Comparison of ENCODE assay signal across 1 cellular context in genomic region chr20:49936153-49937022, GRCh38.
TF ChIP-seq lines count a peak whose summit lies in the region.

TSS of gene RNF114 (plus strand) at chr20:49936397. CDS start at chr20:49936413, 16 bp downstream.

TF ChIP-seq in GM12878, 131 proteins besides CTCF, POLR2A, EP300 and RAD21 (continued from another document and continues in another):
- TF ChIP-seq ZNF687 (IDR thresholded peaks at IDR 0.05): 0 out of 2 replicates have a peak, but pooled peaks have one; percentile 51
- no peak for TF ChIP-seq FOXK2 (IDR thresholded peaks at IDR 0.05)
- no peak for TF ChIP-seq ZZZ3 (IDR thresholded peaks at IDR 0.05; ENCODE audit: control insufficient read depth, insufficient read length, low read depth)
- no peak for TF ChIP-seq RFX5 (IDR thresholded peaks at IDR 0.05; ENCODE audit: low read depth, low read length)
- peak; percentile 47; the same call in 1 of the 2 replicates for TF ChIP-seq ZNF24 (IDR thresholded peaks at IDR 0.05)
- no peak for TF ChIP-seq IRF4 (IDR thresholded peaks at IDR 0.05; ENCODE audit: low read depth, low read length)
- TF ChIP-seq CUX1 (IDR thresholded peaks at IDR 0.05; ENCODE audit: insufficient replicate concordance, low read depth, low read length): no peak
- no peak for TF ChIP-seq NR2C2 (IDR thresholded peaks at IDR 0.05; ENCODE audit: borderline replicate concordance, control insufficient read depth, insufficient read length, low read depth)
- no peak for TF ChIP-seq KDM1A (IDR thresholded peaks at IDR 0.05; ENCODE audit: borderline replicate concordance)
- peak; percentile 98 for TF ChIP-seq YY1 (IDR thresholded peaks at IDR 0.05; ENCODE audit: low read depth, low read length)
- TF ChIP-seq ZNF207 (IDR thresholded peaks at IDR 0.05; ENCODE audit: borderline replicate concordance): 0 out of 2 replicates have a peak, but pooled peaks have one; percentile 28
- no peak for TF ChIP-seq ZBTB33 (IDR thresholded peaks at IDR 0.05)
- TF ChIP-seq NFYA (IDR thresholded peaks at IDR 0.05; ENCODE audit: borderline replicate concordance, low read depth, low read length): no peak
- peak; percentile 91; the same call in 1 of the 2 replicates for TF ChIP-seq TAF1 (IDR thresholded peaks at IDR 0.05; ENCODE audit: borderline replicate concordance, low read depth, low read length)
- TF ChIP-seq RCOR1 (conservative IDR thresholded peaks at IDR 0.05; ENCODE audit: low read depth, low read length): no peak
- no peak for TF ChIP-seq ESRRA (IDR thresholded peaks at IDR 0.05; ENCODE audit: low read length)
- no peak for TF ChIP-seq KAT2A (conservative IDR thresholded peaks at IDR 0.05; ENCODE audit: control insufficient read depth, low read depth, low read length)
- TF ChIP-seq BACH1 (IDR thresholded peaks at IDR 0.05; ENCODE audit: borderline replicate concordance): peak; percentile 73; the same call in 1 of the 2 replicates
- no peak for TF ChIP-seq RELA (IDR thresholded peaks at IDR 0.05; ENCODE audit: borderline replicate concordance, partially characterized antibody)
- TF ChIP-seq HDAC6 (IDR thresholded peaks at IDR 0.05; ENCODE audit: unreplicated experiment): no peak
- TF ChIP-seq NFXL1 (IDR thresholded peaks at IDR 0.05; ENCODE audit: borderline replicate concordance): no peak
- no peak for TF ChIP-seq BCL3 (IDR thresholded peaks at IDR 0.05; ENCODE audit: borderline replicate concordance, insufficient read depth, low read depth, low read length, poor library complexity, severe bottlenecking)
- TF ChIP-seq SPI1 (IDR thresholded peaks at IDR 0.05; ENCODE audit: borderline replicate concordance, insufficient read depth, low read depth, low read length): 0 out of 2 replicates have a peak, but pooled peaks have one; percentile 23
- no peak for TF ChIP-seq MYC (IDR thresholded peaks at IDR 0.05; ENCODE audit: insufficient read depth, insufficient read length, insufficient replicate concordance, low read length, severe bottlenecking)
- TF ChIP-seq TCF3 (IDR thresholded peaks at IDR 0.05; ENCODE audit: borderline replicate concordance, insufficient read depth, low read depth, low read length): 0 out of 2 replicates have a peak, but pooled peaks have one; percentile 60
- TF ChIP-seq CEBPB (IDR thresholded peaks at IDR 0.05; ENCODE audit: borderline replicate concordance in 1 of 2, low read depth in 2 of 2, low read length in 2 of 2): no peak
- peak; percentile 89 for TF ChIP-seq POLR2AphosphoS5 (IDR thresholded peaks at IDR 0.05; ENCODE audit: low read length)
- TF ChIP-seq SMAD1 (IDR thresholded peaks at IDR 0.05; ENCODE audit: low read depth, partially characterized antibody): no peak
- no peak for TF ChIP-seq SRF (IDR thresholded peaks at IDR 0.05; ENCODE audit: low read depth in 2 of 2, low read length in 2 of 2)
- no peak for TF ChIP-seq REST (IDR thresholded peaks at IDR 0.05; ENCODE audit: low read depth, low read length)
- TF ChIP-seq USF2 (IDR thresholded peaks at IDR 0.05; ENCODE audit: borderline replicate concordance, low read depth, low read length): no peak
- TF ChIP-seq MYB (IDR thresholded peaks at IDR 0.05; ENCODE audit: borderline replicate concordance, low read depth, low read length): no peak
- TF ChIP-seq E2F8 (IDR thresholded peaks at IDR 0.05; ENCODE audit: low read depth, partially characterized antibody): no peak
- no peak; the same call in 1 of the 2 replicates for TF ChIP-seq HCFC1 (IDR thresholded peaks at IDR 0.05; ENCODE audit: low read length)
- no peak for TF ChIP-seq SIX5 (IDR thresholded peaks at IDR 0.05; ENCODE audit: low read depth, low read length, severe bottlenecking)
- no peak for TF ChIP-seq CHD4 (IDR thresholded peaks at IDR 0.05)
- TF ChIP-seq ETV6 (conservative IDR thresholded peaks at IDR 0.05 in 1 of 2, IDR thresholded peaks at IDR 0.05 in 1 of 2; ENCODE audit: borderline replicate concordance in 1 of 2, low read depth in 1 of 2): no peak
- no peak for TF ChIP-seq NFIC (IDR thresholded peaks at IDR 0.05; ENCODE audit: low read depth, low read length)
- TF ChIP-seq ZNF274 (IDR thresholded peaks at IDR 0.05; ENCODE audit: insufficient read depth, insufficient read length): no peak
